In genomic region chr1:238953448-238953847, GRCh38 we compare ENCODE assay signal across 26 cellular contexts.
DNase-seq lines count a peak whose midpoint lies in the region; ATAC-seq and TF ChIP-seq lines count a peak whose summit lies in the region.
"Had no signal": no experiment of that assay in that cellular context is flagged by ENCODE, and none has a peak within 500 bp of the region (broad histone marks: within the 10 kb centered on the region; RNA-seq: fewer than 3 reads in every experiment).

No MANE protein-coding gene starts in this region.

- H3K36me3 ChIP-seq in SK-N-SH (replicated peaks in 1 of 2; ENCODE audit: control insufficient read depth in 1 of 2, insufficient read depth in 2 of 2, low read length in 1 of 2) (no peaks in the 10 kb centered on the region), mesenchymal stem cell (ENCODE audit: control insufficient read depth in 1 of 2, insufficient read depth in 2 of 2, low read depth in 1 of 2, low read length in 2 of 2) (no peaks in the 10 kb centered on the region)
- H3K36me3 ChIP-seq: ascending aorta, prostate gland, upper lobe of left lung had no signal

- H4K8ac ChIP-seq in mesenchymal stem cell (ENCODE audit: low read length), result no peak overlapping the region

- no peaks in the 10 kb centered on the region for H3K79me1 ChIP-seq in mesenchymal stem cell (replicated peaks; ENCODE audit: low read length, poor library complexity, severe bottlenecking)

- no peak overlapping the region for H2BK15ac ChIP-seq in mesenchymal stem cell (ENCODE audit: low read depth, poor library complexity, severe bottlenecking)

- TF ChIP-seq EP300 in SK-N-SH (IDR thresholded peaks at IDR 0.05; ENCODE audit: borderline replicate concordance in 1 of 2, low read depth in 1 of 2, low read length in 1 of 2), result no peak

- DNase-seq in SK-N-SH (no peak), cardiac fibroblast (ENCODE audit: low read depth in 2 of 2) (no peak), mesothelial cell of epicardium (ENCODE audit: low spot score in 2 of 2, unreplicated experiment in 2 of 2) (no peak), type B pancreatic cell (ENCODE audit: extremely low spot score, unreplicated experiment) (no peak), mesenchymal stem cell (no peak)
- DNase-seq: 8988T; activated CD4-positive, alpha-beta T cell treated with anti-CD3 and anti-CD28 coated beads, Interleukin-2, amount 50 U/mL, for 4 hours; activated CD8-positive, alpha-beta memory T cell treated with anti-CD3 and anti-CD28 coated beads, Interleukin-2, amount 50 U/mL, for 48 hours; erythroblast; foreskin melanocyte; hypothalamus; KG1; NCI-H1694; NCI-H2171 treated with DMSO at 0.1 percent for 48 hours; NCI-H526; RPMI8226; T-helper 2 cell had no signal

- H3K9me3 Mint-ChIP-seq in mesothelial cell of epicardium (peaks cover 11% of the 10 kb centered on the region), type B pancreatic cell (no peaks in the 10 kb centered on the region)
- H3K9me3 Mint-ChIP-seq in activated T-helper 17 cell treated with anti-CD3 and anti-CD28 coated beads, Interleukin-2, amount 50 U/mL, for 72 hours, result peaks cover 13% of the 10 kb centered on the region

- no peak overlapping the region for H3K14ac ChIP-seq in mesenchymal stem cell (ENCODE audit: low read length in 2 of 2)

- H3K4me1 Mint-ChIP-seq in mesothelial cell of epicardium (peaks cover 9% of the 10 kb centered on the region), type B pancreatic cell (ENCODE audit: unreplicated experiment) (peaks cover 10% of the 10 kb centered on the region)
- H3K4me1 Mint-ChIP-seq in activated T-helper 17 cell treated with anti-CD3 and anti-CD28 coated beads, Interleukin-2, amount 50 U/mL, for 72 hours, result no peaks in the 10 kb centered on the region
- H3K4me1 Mint-ChIP-seq: B cell had no signal

- H4K91ac ChIP-seq in mesenchymal stem cell (ENCODE audit: low read length), result no peak overlapping the region

- H3K4me1 ChIP-seq in SK-N-SH (ENCODE audit: control insufficient read depth in 1 of 2, insufficient read depth in 2 of 2, low read depth in 1 of 2, low read length in 1 of 2) (peaks cover 0 to 10% of the 10 kb centered on the region in 2 experiments; a peak in 2 of 4 replicates), mesenchymal stem cell (ENCODE audit: control insufficient read depth, insufficient read depth, low read depth, low read length) (no peaks in the 10 kb centered on the region)
- H3K4me1 ChIP-seq: ascending aorta, prostate gland, upper lobe of left lung had no signal

- 56% methylated on average over 4 of the region's 4 CpGs for WGBS in SK-N-SH (ENCODE audit: low lambda C conversion rate)
- WGBS in mesenchymal stem cell, result 77% methylated on average over 2 of the region's 4 CpGs

- H3K9me2 ChIP-seq in SK-N-SH, result no peaks in the 10 kb centered on the region

- POLR2A ChIA-PET in SK-N-SH (lab: Yijun Ruan, JAX), result no interaction called here

- H3K79me2 ChIP-seq in SK-N-SH (ENCODE audit: insufficient read depth), result no peaks in the 10 kb centered on the region

- H2BK12ac ChIP-seq in mesenchymal stem cell (ENCODE audit: low read length in 2 of 2), result no peak overlapping the region

- H3K27ac Mint-ChIP-seq in mesothelial cell of epicardium (no peak overlapping the region), type B pancreatic cell (no peak overlapping the region)
- no peak overlapping the region for H3K27ac Mint-ChIP-seq in activated T-helper 17 cell treated with anti-CD3 and anti-CD28 coated beads, Interleukin-2, amount 50 U/mL, for 72 hours
- H3K27ac Mint-ChIP-seq: activated naive CD8-positive, alpha-beta T cell; activated T-helper 2 cell treated with anti-CD3 and anti-CD28 coated beads, Interferon-gamma antibody, Interleukin-2, Interleukin-4, amounts not matched to agents 10 μg/mL and 5 μg/mL and 100 μg/mL, durations not matched to agents 14 hours and 24 hours and 36 hours; B cell had no signal

- H3K27me3 Mint-ChIP-seq in mesothelial cell of epicardium (ENCODE audit: low read depth), result no peaks in the 10 kb centered on the region
- no peaks in the 10 kb centered on the region for H3K27me3 Mint-ChIP-seq in type B pancreatic cell
- H3K27me3 Mint-ChIP-seq in activated T-helper 17 cell treated with anti-CD3 and anti-CD28 coated beads, Interleukin-2, amount 50 U/mL, for 72 hours, result no peaks in the 10 kb centered on the region
- H3K27me3 Mint-ChIP-seq: activated naive CD8-positive, alpha-beta T cell; B cell had no signal

- H4K20me1 ChIP-seq in SK-N-SH (ENCODE audit: insufficient read depth), result no peaks in the 10 kb centered on the region

- no peak overlapping the region for H3K23ac ChIP-seq in mesenchymal stem cell (ENCODE audit: low read length in 2 of 2)

- H3K4me2 ChIP-seq in SK-N-SH (no peak overlapping the region), mesenchymal stem cell (ENCODE audit: low read length, poor library complexity, severe bottlenecking) (no peak overlapping the region)

- no peak overlapping the region for H3K9ac ChIP-seq in SK-N-SH
- no peak overlapping the region for H3K9ac ChIP-seq in mesenchymal stem cell (ENCODE audit: low read length)

- no peak overlapping the region for H2BK5ac ChIP-seq in mesenchymal stem cell (ENCODE audit: low read depth, low read length, poor library complexity, severe bottlenecking)

- H3K4me3 ChIP-seq in SK-N-SH (ENCODE audit: low read depth in 2 of 2, low read length in 1 of 2) (no peak overlapping the region), cardiac fibroblast (replicated peaks in 1 of 2; ENCODE audit: low read depth in 2 of 2, low read length in 2 of 2) (no peak overlapping the region), mesenchymal stem cell (ENCODE audit: insufficient read depth in 1 of 2, low read depth in 1 of 2, low read length in 2 of 2) (no peak overlapping the region)
- H3K4me3 ChIP-seq: ascending aorta, prostate gland, upper lobe of left lung had no signal

- no peak for ATAC-seq in SK-N-SH treated with all-trans-retinoic acid at 6 μM for 48 hours
- no peak for ATAC-seq in activated T-helper 17 cell treated with anti-CD3 and anti-CD28 coated beads, Interleukin-2, amount 50 U/mL, for 72 hours (replicated peaks)
- ATAC-seq in HG03469 (IDR thresholded peaks at IDR 0.05; ENCODE audit: unreplicated experiment), result no peak

- H3K4me3 Mint-ChIP-seq in mesothelial cell of epicardium (no peak overlapping the region), type B pancreatic cell (no peak overlapping the region)
- no peak overlapping the region for H3K4me3 Mint-ChIP-seq in activated T-helper 17 cell treated with anti-CD3 and anti-CD28 coated beads, Interleukin-2, amount 50 U/mL, for 72 hours
- H3K4me3 Mint-ChIP-seq: activated naive CD8-positive, alpha-beta T cell; B cell had no signal

- CTCF ChIA-PET in SK-N-SH (lab: Yijun Ruan, JAX), result interaction anchor here (0.6 to 2.6 kb wide), 6 partner anchors 30 to 1102 kb away, joined by 3 to 8 read pairs (median 3); no protein-coding TSS in a partner anchor

- no peaks in the 10 kb centered on the region for H3F3A ChIP-seq in SK-N-SH (replicated peaks; ENCODE audit: insufficient read depth)

- TF ChIP-seq CTCF in SK-N-SH (IDR thresholded peaks at IDR 0.05), result peak; percentile 40
- peak; percentile 12 for TF ChIP-seq CTCF in cardiac fibroblast (IDR thresholded peaks at IDR 0.05; ENCODE audit: low read depth, low read length)
- TF ChIP-seq CTCF in mesothelial cell of epicardium (IDR thresholded peaks at IDR 0.05; ENCODE audit: unreplicated experiment), result peak; percentile 44
- TF ChIP-seq CTCF in type B pancreatic cell (conservative IDR thresholded peaks at IDR 0.05), result peak; percentile 60

- H3K27me3 ChIP-seq in SK-N-SH (ENCODE audit: insufficient read depth) (no peaks in the 10 kb centered on the region), mesenchymal stem cell (ENCODE audit: control insufficient read depth in 1 of 2, insufficient read depth in 1 of 2, low read length in 2 of 2) (no peaks in the 10 kb centered on the region)
- H3K27me3 ChIP-seq: ascending aorta, upper lobe of left lung had no signal

- H3K36me3 Mint-ChIP-seq in mesothelial cell of epicardium, result no peaks in the 10 kb centered on the region
- no peaks in the 10 kb centered on the region for H3K36me3 Mint-ChIP-seq in type B pancreatic cell
- no peaks in the 10 kb centered on the region for H3K36me3 Mint-ChIP-seq in activated T-helper 17 cell treated with anti-CD3 and anti-CD28 coated beads, Interleukin-2, amount 50 U/mL, for 72 hours (ENCODE audit: low read depth)
- H3K36me3 Mint-ChIP-seq: activated naive CD8-positive, alpha-beta T cell had no signal

- no peak overlapping the region for H2AFZ ChIP-seq in SK-N-SH (ENCODE audit: low read depth)
- H2AFZ ChIP-seq in mesenchymal stem cell (ENCODE audit: low read depth, low read length), result no peak overlapping the region

- H2BK120ac ChIP-seq in mesenchymal stem cell (ENCODE audit: low read depth, low read length), result no peak overlapping the region

- H3K4ac ChIP-seq in mesenchymal stem cell (ENCODE audit: low read depth in 1 of 2, low read length in 2 of 2), result no peak overlapping the region

- H3K9me3 ChIP-seq in SK-N-SH (no peaks in the 10 kb centered on the region), mesenchymal stem cell (ENCODE audit: control insufficient read depth, low read length) (no peaks in the 10 kb centered on the region)
- H3K9me3 ChIP-seq: ascending aorta, prostate gland, upper lobe of left lung had no signal

- TF ChIP-seq RAD21 in SK-N-SH (IDR thresholded peaks at IDR 0.05; ENCODE audit: low read length), result no peak

- H3K18ac ChIP-seq in mesenchymal stem cell (ENCODE audit: low read depth in 1 of 2, low read length in 2 of 2), result no peak overlapping the region

- H3K27ac ChIP-seq in SK-N-SH (ENCODE audit: low read depth in 2 of 2, low read length in 1 of 2) (no peak overlapping the region), mesenchymal stem cell (ENCODE audit: low read length, poor library complexity, severe bottlenecking) (no peak overlapping the region)
- H3K27ac ChIP-seq: ascending aorta, prostate gland, upper lobe of left lung had no signal

- no peak overlapping the region for H2AK5ac ChIP-seq in mesenchymal stem cell (ENCODE audit: low read length, severe bottlenecking)

TF ChIP-seq in SK-N-SH, 30 proteins besides CTCF, POLR2A, EP300 and RAD21 (continues in another document):
- TF ChIP-seq GABPA (IDR thresholded peaks at IDR 0.05; ENCODE audit: low read depth), result no peak
- TF ChIP-seq FOXJ3 (CRISPR knock-in tag; IDR thresholded peaks at IDR 0.05), result no peak
- TF ChIP-seq EZH2phosphoT487 (IDR thresholded peaks at IDR 0.05; ENCODE audit: borderline replicate concordance, low read depth), result no peak
- TF ChIP-seq FOSL2 (IDR thresholded peaks at IDR 0.05; ENCODE audit: borderline replicate concordance, low read depth), result no peak
- no peak for TF ChIP-seq CHD2 (IDR thresholded peaks at IDR 0.05; ENCODE audit: low read length, partially characterized antibody)
- TF ChIP-seq TCF12 (IDR thresholded peaks at IDR 0.05), result no peak
